In genomic region chr16:12805091-12805490, GRCh38 we compare ENCODE assay signal across 26 cellular contexts. TPM values are rescaled to one million over a fixed set of nuclear protein-coding genes. Genes with fewer than 3 reads are reported as not detected.
DNase-seq lines count a peak whose midpoint lies in the region; ATAC-seq, FAIRE-seq and TF ChIP-seq lines count a peak whose summit lies in the region.
"Had no signal": no experiment of that assay in that cellular context is flagged by ENCODE, and none has a peak within 500 bp of the region (broad histone marks: within the 10 kb centered on the region; RNA-seq: fewer than 3 reads in every experiment).

No MANE protein-coding gene starts in this region.

- intact Hi-C loops in natural killer cell (cut with micrococcal nuclease): no loop called here
- intact Hi-C loops in K562 (cut with micrococcal nuclease): no loop called here

- no TSS peak for BruUV-seq in K562 (replicated peaks; lab: Mats Ljungman, UMichigan)

- no peaks in the 10 kb centered on the region for H3K9me3 ChIP-seq in K562 (replicated peaks; ENCODE audit: control insufficient read depth, insufficient read depth, low read depth, low read length)
- peaks cover 3% of the 10 kb centered on the region for H3K9me3 ChIP-seq in WERI-Rb-1 (ENCODE audit: severe bottlenecking)
- H3K9me3 ChIP-seq: colonic mucosa, mucosa of descending colon had no signal

- TF ChIP-seq CTCF in natural killer cell (IDR thresholded peaks at IDR 0.05) (no peak), K562 (IDR thresholded peaks at IDR 0.05 in 2 of 3, conservative IDR thresholded peaks at IDR 0.05 in 1 of 3; ENCODE audit: insufficient read depth in 2 of 3, low read depth in 1 of 3, low read length in 3 of 3) (no peak), neural crest cell (conservative IDR thresholded peaks at IDR 0.05) (no peak), WERI-Rb-1 (IDR thresholded peaks at IDR 0.05; ENCODE audit: low read depth, low read length) (no peak)

- no peak overlapping the region for H3K4me2 ChIP-seq in K562 (ENCODE audit: insufficient read depth, low read length)

- H3K27ac Mint-ChIP-seq in natural killer cell (no peak overlapping the region), neural crest cell (ENCODE audit: unreplicated experiment) (no peak overlapping the region)
- H3K27ac Mint-ChIP-seq in natural killer cell treated with Interleukin-12 subunit alpha and Interleukin-12 subunit beta and Interleukin-15 and Interleukin-18, amount 100 ng/mL, for 72 hours: no peak overlapping the region
- H3K27ac Mint-ChIP-seq: activated CD4-positive, alpha-beta T cell treated with anti-CD3 and anti-CD28 coated beads, Interleukin-2, amount 10 ng/mL, durations not matched to agents 7 days and 5 days; activated naive CD4-positive, alpha-beta T cell treated with anti-CD3 and anti-CD28 coated beads for 36 hours; stimulated activated naive CD8-positive, alpha-beta T cell treated with anti-CD3 and anti-CD28 coated beads, Interleukin-15, Interleukin-2, amounts not matched to agents 100 ng/mL and 50 ng/mL, for 24 hours had no signal

- WGBS in K562 (ENCODE audit: insufficient coverage, low coverage, missing lambda C conversion rate): 59% methylated on average over 2 of the region's 2 CpGs

- no peak overlapping the region for H2AFZ ChIP-seq in K562 (ENCODE audit: low read depth, low read length)

- no peak overlapping the region for H3K4me3 ChIP-seq in K562
- H3K4me3 ChIP-seq in H7 (ENCODE audit: insufficient read depth, low read depth, low read length): no peak overlapping the region
- no peak overlapping the region for H3K4me3 ChIP-seq in WERI-Rb-1 (ENCODE audit: low read depth, low read length)
- H3K4me3 ChIP-seq: colonic mucosa, lung, mucosa of descending colon had no signal

- H3K27ac ChIP-seq in K562 (ENCODE audit: extremely low read depth, low read depth, low read length): no peak overlapping the region
- no peak overlapping the region for H3K27ac ChIP-seq in WERI-Rb-1
- H3K27ac ChIP-seq: colonic mucosa, foreskin keratinocyte, heart right ventricle had no signal

- H3K4me1 Mint-ChIP-seq in natural killer cell (peaks cover 19% of the 10 kb centered on the region in 2 donors), neural crest cell (peaks cover 18% of the 10 kb centered on the region)
- H3K4me1 Mint-ChIP-seq in natural killer cell treated with Interleukin-12 subunit alpha and Interleukin-12 subunit beta and Interleukin-15 and Interleukin-18, amount 100 ng/mL, for 72 hours (ENCODE audit: low read depth in 2 of 2): peaks cover 26 to 30% of the 10 kb centered on the region in 2 donors

- H3K36me3 ChIP-seq in K562 (ENCODE audit: control insufficient read depth, insufficient read depth, low read length) (no peaks in the 10 kb centered on the region), H7 (replicated peaks; ENCODE audit: control insufficient read depth, insufficient read depth, low read length) (no peaks in the 10 kb centered on the region), WERI-Rb-1 (no peaks in the 10 kb centered on the region)
- H3K36me3 ChIP-seq: colonic mucosa, heart right ventricle had no signal

- 0 out of 2 replicates have a peak, but pooled peaks cover 2% of the 10 kb centered on the region for H4K20me1 ChIP-seq in K562 (replicated peaks; ENCODE audit: control insufficient read depth, insufficient read depth, low read length)

- no peak for TF ChIP-seq POLR2A in K562 (conservative IDR thresholded peaks at IDR 0.05)

- no peaks in the 10 kb centered on the region for H3K36me3 Mint-ChIP-seq in natural killer cell
- H3K36me3 Mint-ChIP-seq in natural killer cell treated with Interleukin-12 subunit alpha and Interleukin-12 subunit beta and Interleukin-15 and Interleukin-18, amount 100 ng/mL, for 72 hours: peaks cover 5% of the 10 kb centered on the region
- no peaks in the 10 kb centered on the region for H3K36me3 Mint-ChIP-seq in neural crest cell (ENCODE audit: low read depth)

- H3K9me3 Mint-ChIP-seq in natural killer cell (no peaks in the 10 kb centered on the region), neural crest cell (no peaks in the 10 kb centered on the region)
- peaks cover 7% of the 10 kb centered on the region for H3K9me3 Mint-ChIP-seq in natural killer cell treated with Interleukin-12 subunit alpha and Interleukin-12 subunit beta and Interleukin-15 and Interleukin-18, amount 100 ng/mL, for 72 hours
- H3K9me3 Mint-ChIP-seq: activated naive CD4-positive, alpha-beta T cell treated with anti-CD3 and anti-CD28 coated beads for 36 hours; stimulated activated naive CD8-positive, alpha-beta T cell treated with anti-CD3 and anti-CD28 coated beads, Interleukin-15, Interleukin-2, amounts not matched to agents 100 ng/mL and 50 ng/mL, for 24 hours had no signal

- no peak for TF ChIP-seq EP300 in K562 (IDR thresholded peaks at IDR 0.05; ENCODE audit: low read length)

- H3K27me3 ChIP-seq in K562 (ENCODE audit: control insufficient read depth in 2 of 2, insufficient read depth in 2 of 2, low read length in 2 of 2) (no peaks in the 10 kb centered on the region), H7 (ENCODE audit: control insufficient read depth, insufficient read depth, low read length) (no peaks in the 10 kb centered on the region), WERI-Rb-1 (ENCODE audit: insufficient read depth, low read depth, severe bottlenecking) (no peaks in the 10 kb centered on the region)
- H3K27me3 ChIP-seq: colonic mucosa, foreskin keratinocyte had no signal

- H3K4me1 ChIP-seq in K562 (replicated peaks in 1 of 2; ENCODE audit: control insufficient read depth in 2 of 2, insufficient read depth in 2 of 2, low read length in 2 of 2): peaks cover 14 to 19% of the 10 kb centered on the region in 2 experiments; a peak in 2 of 5 replicates
- H3K4me1 ChIP-seq: foreskin keratinocyte had no signal

- DNase-seq in natural killer cell: no peak
- DNase-seq in natural killer cell treated with Interleukin-12 subunit alpha and Interleukin-12 subunit beta and Interleukin-15 and Interleukin-18, amount 100 ng/mL, for 72 hours (ENCODE audit: low spot score): no peak
- DNase-seq in K562 (ENCODE audit: extremely low read depth in 1 of 4, low spot score in 3 of 4): no peak
- DNase-seq in neural crest cell (ENCODE audit: low read depth, low spot score): no peak
- no peak for DNase-seq in H7
- no peak for DNase-seq in activated CD4-positive, CD25-positive, alpha-beta regulatory T cell (lab: John Stamatoyannopoulos, UW)
- no peak for DNase-seq in WERI-Rb-1
- DNase-seq: activated CD4-positive, alpha-beta T cell treated with anti-CD3 and anti-CD28 coated beads, Interleukin-2, amount 10 ng/mL, durations not matched to agents 7 days and 5 days; activated naive CD4-positive, alpha-beta T cell treated with anti-CD3 and anti-CD28 coated beads for 36 hours; activated T-cell treated with anti-CD3 and anti-CD28 coated beads, Interleukin-2, amount 50 U/mL, for 48 hours; amygdala; colonic mucosa; effector memory CD4-positive, alpha-beta T cell; foreskin keratinocyte; GDM1; heart right ventricle; Kasumi-1; mucosa of descending colon; NCI-H446 treated with DMSO at 0.1 percent for 48 hours had no signal

- no peaks in the 10 kb centered on the region for H3K9me1 ChIP-seq in K562 (ENCODE audit: control insufficient read depth, insufficient read depth, low read length)

- in situ Hi-C loops in K562 (cut with MboI): no loop called here

- no peak overlapping the region for H3K9ac ChIP-seq in K562 (ENCODE audit: insufficient read depth in 1 of 2, low read depth in 2 of 2, low read length in 2 of 2)

- POLR2A ChIA-PET in K562 (lab: Yijun Ruan, JAX): no interaction called here

- ATAC-seq in natural killer cell (no peak), K562 (no peak), HG03025 (IDR thresholded peaks at IDR 0.05; ENCODE audit: low FRiP score, unreplicated experiment) (no peak)
- no peak for ATAC-seq in natural killer cell treated with Interleukin-12 subunit alpha and Interleukin-12 subunit beta and Interleukin-15 and Interleukin-18, amount 100 ng/mL, for 72 hours
- ATAC-seq: esophagus mucosa, foreskin keratinocyte, HCT116, heart right ventricle, mucosa of descending colon, SK-N-SH treated with all-trans-retinoic acid at 6 μM for 48 hours had no signal

- TF ChIP-seq RAD21 in K562 (CRISPR knock-in tag; conservative IDR thresholded peaks at IDR 0.05 in 1 of 2, IDR thresholded peaks at IDR 0.05 in 1 of 2): no peak

- FAIRE-seq in K562 (lab: Jason Lieb, UNC): no peak
- FAIRE-seq: bronchial epithelial cell had no signal

- CTCF ChIA-PET in K562 (lab: Yijun Ruan, JAX; ENCODE audit: low intra/inter-chr PET ratio): no interaction called here

- H3K27me3 Mint-ChIP-seq in natural killer cell (ENCODE audit: low read depth in 2 of 2): peaks cover 0 to 13% of the 10 kb centered on the region in 2 donors
- peaks cover 0 to 3% of the 10 kb centered on the region in 2 donors for H3K27me3 Mint-ChIP-seq in natural killer cell treated with Interleukin-12 subunit alpha and Interleukin-12 subunit beta and Interleukin-15 and Interleukin-18, amount 100 ng/mL, for 72 hours
- peaks cover under 1% of the 10 kb centered on the region for H3K27me3 Mint-ChIP-seq in neural crest cell (ENCODE audit: low read depth)
- H3K27me3 Mint-ChIP-seq: activated CD4-positive, alpha-beta T cell treated with anti-CD3 and anti-CD28 coated beads, Interleukin-2, amount 10 ng/mL, durations not matched to agents 7 days and 5 days had no signal

- H3K4me3 Mint-ChIP-seq in natural killer cell: peak overlapping the region; percentile 90
- no peak overlapping the region for H3K4me3 Mint-ChIP-seq in natural killer cell treated with Interleukin-12 subunit alpha and Interleukin-12 subunit beta and Interleukin-15 and Interleukin-18, amount 100 ng/mL, for 72 hours
- peak overlapping the region; percentile 61 for H3K4me3 Mint-ChIP-seq in neural crest cell

- H3K79me2 ChIP-seq in K562 (ENCODE audit: control insufficient read depth, insufficient read depth, low read length): peaks cover 30% of the 10 kb centered on the region

RNA-seq across cellular contexts. Expression of gene CPPED1, which starts 1.4 kb away (rescaled TPM):
- 10 to 100 TPM; 10.3 to 18.3 (median 16.4) TPM for total RNA-seq in natural killer cell
- 10 to 100 TPM; 11.3 to 26.8 TPM for total RNA-seq in natural killer cell treated with Interleukin-12 subunit alpha and Interleukin-12 subunit beta and Interleukin-15 and Interleukin-18, amount 100 ng/mL, for 72 hours
- 30.3 and 41.3 TPM in 2 replicates for total RNA-seq in K562 (2011; cell fraction: chromatin; rRNA removed; ENCODE audit: low replicate concordance)
- 26.2 and 31.9 TPM in 2 replicates for total RNA-seq in K562 (2011; cell fraction: nucleolus; rRNA removed)
- total RNA-seq in K562 (2011; cell fraction: nucleoplasm; rRNA removed): 25.7 and 32.7 TPM in 2 replicates
- 7.5 and 7.6 TPM in 2 replicates for total RNA-seq in K562 (2014; rRNA removed)
- 16.9 and 20.2 TPM in 2 replicates for total RNA-seq in K562 (2014; rRNA removed; fragmentation: Illumina TruSeq; extraction: Trizol)
- 21.3 and 22.2 TPM in 2 replicates for total RNA-seq in K562 (2015; rRNA removed; fragmentation: Illumina TruSeq; extraction: Trizol)
- total RNA-seq in K562 (2021): 21.3 and 22.2 TPM in 2 replicates
- 25.7 TPM in 2 replicates for polyA plus RNA-seq in K562 (2011; rRNA removed)
- 13.6 and 16.0 TPM in 2 replicates for polyA plus RNA-seq in K562 (2011; cell fraction: cytosol; rRNA removed)
- polyA plus RNA-seq in K562 (2011; cell fraction: nucleus; rRNA removed): 8.9 and 12.8 TPM in 2 replicates
- 15.6 and 22.8 TPM in 2 replicates for polyA plus RNA-seq in K562 (2012)
- polyA plus RNA-seq in K562 (2014; fragmentation: Illumina TruSeq; extraction: Trizol): 19.0 and 22.5 TPM in 2 replicates
- 10 to 100 TPM; 11.4 to 13.6 TPM for polyA plus RNA-seq in K562 (2014; fragmentation: Nextera tagmentation; extraction: Ambion mirVana)
- polyA plus RNA-seq in K562 (2014; rRNA removed): 14.4 and 15.3 TPM in 2 replicates
- 21.1 and 24.1 TPM in 2 replicates for polyA minus RNA-seq in K562 (2011; rRNA and poly(A)+ RNA removed)
- 10.1 and 10.3 TPM in 2 replicates for polyA minus RNA-seq in K562 (2011; cell fraction: cytosol; rRNA and poly(A)+ RNA removed)
- polyA minus RNA-seq in K562 (2011; cell fraction: nucleus; rRNA and poly(A)+ RNA removed): 8.9 and 21.4 TPM in 2 replicates
- total RNA-seq in neural crest cell: 6.9 and 7.6 TPM in 2 replicates
- 4.8 and 5.8 TPM in 2 replicates for total RNA-seq in H7 (2014; rRNA removed; shearing (Covaris generic))
